ENCODE assay signal across 9 cellular contexts in genomic region chr14:93332032-93332852, GRCh38. TPM values are rescaled to one million over a fixed set of nuclear protein-coding genes. Genes with fewer than 3 reads are reported as not detected.
A peak's percentile ranks its signal among the peaks of the same experiment; 100 is the strongest.
DNase-seq lines count a peak whose midpoint lies in the region; ATAC-seq, FAIRE-seq and TF ChIP-seq lines count a peak whose summit lies in the region.
"Had no signal": no experiment of that assay in that cellular context is flagged by ENCODE, and none has a peak within 500 bp of the region (broad histone marks: within the 10 kb centered on the region; RNA-seq: fewer than 3 reads in every experiment).

No MANE protein-coding gene starts in this region.

- H3K9me1 ChIP-seq in keratinocyte (ENCODE audit: control insufficient read depth, extremely low read depth, insufficient read depth, low read length): no peaks in the 10 kb centered on the region

- H3K4me3 ChIP-seq in SK-N-SH (ENCODE audit: low read depth in 2 of 2, low read length in 1 of 2): peak overlapping the region; percentile 84 to 89
- H3K4me3 ChIP-seq in cardiac fibroblast (replicated peaks in 1 of 2; ENCODE audit: low read depth in 2 of 2, low read length in 2 of 2): peak overlapping the region; percentile 73
- H3K4me3 ChIP-seq in keratinocyte (ENCODE audit: control insufficient read depth in 2 of 3, extremely low read depth in 1 of 3, insufficient read depth in 2 of 3, low read depth in 1 of 3, low read length in 3 of 3): peak overlapping the region; percentile 81 to 95 (median 86)

- CTCF ChIA-PET in SK-N-SH (lab: Yijun Ruan, JAX): interaction anchor here (0.7 to 1.0 kb wide), 2 partner anchors 15 to 125 kb away, joined by 3 to 4 read pairs; partner anchors contain the start of genes GON7 and UBR7

- no peak for FAIRE-seq in keratinocyte (lab: Jason Lieb, UNC)
- FAIRE-seq: endometrium had no signal

- H3K4me2 ChIP-seq in SK-N-SH (peak overlapping the region; percentile 89), keratinocyte (ENCODE audit: control insufficient read depth, extremely low read depth, insufficient read depth, low read depth, low read length) (peak overlapping the region; percentile 78)

- ATAC-seq in GM19351 (IDR thresholded peaks at IDR 0.05; ENCODE audit: unreplicated experiment) (peak; percentile 61), HG03432 (IDR thresholded peaks at IDR 0.05; ENCODE audit: unreplicated experiment) (peak; percentile 69)

- H3K27me3 ChIP-seq in SK-N-SH (ENCODE audit: insufficient read depth) (no peaks in the 10 kb centered on the region), keratinocyte (ENCODE audit: control insufficient read depth, extremely low read depth, insufficient read depth, low read length) (no peaks in the 10 kb centered on the region)

- TF ChIP-seq RAD21 in SK-N-SH (IDR thresholded peaks at IDR 0.05; ENCODE audit: low read length): no peak

- POLR2A ChIA-PET in SK-N-SH (lab: Yijun Ruan, JAX): interaction anchor here (0.6 kb wide), 1 partner anchor 211 kb away, joined by 4 read pairs; no protein-coding TSS in a partner anchor

- dilution Hi-C loops in keratinocyte (cut with MboI; ENCODE audit: extremely low pct_ligation_motif_present, low sequenced_read_pairs): no loop called here

- WGBS in SK-N-SH (ENCODE audit: low lambda C conversion rate): 2% methylated on average over 14 of the region's 72 CpGs

- H2AFZ ChIP-seq in SK-N-SH (ENCODE audit: low read depth): peak overlapping the region; percentile 91; the same call in 1 of the 2 replicates
- peak overlapping the region; percentile 54 for H2AFZ ChIP-seq in keratinocyte (ENCODE audit: control insufficient read depth, low read length)

- DNase-seq in D341Med (ENCODE audit: low spot score) (peak; percentile 86), SK-N-SH (peak; percentile 85), cardiac fibroblast (ENCODE audit: low read depth in 2 of 2) (peak; percentile 36 to 55), keratinocyte (ENCODE audit: low read depth, low spot score) (no peak), SKM-1 treated with dmso at 0.1 percent for 144 hours (lab: John Stamatoyannopoulos, UW; ENCODE audit: unreplicated experiment) (no peak)
- peak; percentile 1 to 3 for DNase-seq in stimulated activated CD4-positive, alpha-beta T cell treated with anti-CD3 and anti-CD28 coated beads, Interleukin-15, amount 100 ng/mL, for 48 hours (ENCODE audit: low read depth in 2 of 2)

- no peaks in the 10 kb centered on the region for H3F3A ChIP-seq in SK-N-SH (replicated peaks; ENCODE audit: insufficient read depth)

- H3K4me1 ChIP-seq in SK-N-SH (ENCODE audit: control insufficient read depth in 1 of 2, insufficient read depth in 2 of 2, low read depth in 1 of 2, low read length in 1 of 2) (peaks cover 0 to 19% of the 10 kb centered on the region in 2 experiments; a peak in 3 of 4 replicates), keratinocyte (ENCODE audit: control insufficient read depth, extremely low read depth, insufficient read depth, low read length) (peaks cover 18% of the 10 kb centered on the region)

- H3K36me3 ChIP-seq in SK-N-SH (replicated peaks in 1 of 2; ENCODE audit: control insufficient read depth in 1 of 2, insufficient read depth in 2 of 2, low read length in 1 of 2): no peaks in the 10 kb centered on the region
- peaks cover 0 to 5% of the 10 kb centered on the region in 2 experiments for H3K36me3 ChIP-seq in keratinocyte (ENCODE audit: control insufficient read depth in 2 of 2, extremely low read depth in 1 of 2, insufficient read depth in 2 of 2, low read length in 2 of 2)

- H3K9ac ChIP-seq in SK-N-SH (peak overlapping the region; percentile 92), keratinocyte (ENCODE audit: control insufficient read depth, extremely low read depth, insufficient read depth, low read length) (peak overlapping the region; percentile 84)

- H3K27ac ChIP-seq in SK-N-SH (ENCODE audit: low read depth in 2 of 2, low read length in 1 of 2) (peak overlapping the region; percentile 89 to 90), keratinocyte (ENCODE audit: control insufficient read depth, insufficient read depth, low read length) (peak overlapping the region; percentile 78)

- H3K9me3 ChIP-seq in SK-N-SH (no peaks in the 10 kb centered on the region), keratinocyte (ENCODE audit: control insufficient read depth, low read depth, low read length) (no peaks in the 10 kb centered on the region)

- TF ChIP-seq EP300 in SK-N-SH (IDR thresholded peaks at IDR 0.05; ENCODE audit: borderline replicate concordance in 1 of 2, low read depth in 1 of 2, low read length in 1 of 2): no peak

- 0 out of 2 replicates have a peak, but pooled peaks have one; percentile 13 for TF ChIP-seq CTCF in SK-N-SH (IDR thresholded peaks at IDR 0.05)
- no peak for TF ChIP-seq CTCF in cardiac fibroblast (IDR thresholded peaks at IDR 0.05; ENCODE audit: low read depth, low read length)
- TF ChIP-seq CTCF in keratinocyte (optimal IDR thresholded peaks at IDR 0.05 in 1 of 3, IDR thresholded peaks at IDR 0.05 in 1 of 3, conservative IDR thresholded peaks at IDR 0.05 in 1 of 3; ENCODE audit: extremely low read depth in 1 of 3, insufficient read depth in 2 of 3, low read length in 3 of 3): no peak

- peaks cover 55% of the 10 kb centered on the region for H3K79me2 ChIP-seq in SK-N-SH (ENCODE audit: insufficient read depth)
- H3K79me2 ChIP-seq in keratinocyte (ENCODE audit: control insufficient read depth, insufficient read depth, low read length): peaks cover 60% of the 10 kb centered on the region

- H4K20me1 ChIP-seq in SK-N-SH (ENCODE audit: insufficient read depth): peaks cover 42% of the 10 kb centered on the region
- H4K20me1 ChIP-seq in keratinocyte (ENCODE audit: control insufficient read depth, extremely low read depth, insufficient read depth, low read length): no peaks in the 10 kb centered on the region

- H3K9me2 ChIP-seq in SK-N-SH: no peaks in the 10 kb centered on the region

TF ChIP-seq in SK-N-SH, 30 proteins besides CTCF, POLR2A, EP300 and RAD21:
- TF ChIP-seq MAX (IDR thresholded peaks at IDR 0.05; ENCODE audit: low read depth) (no peak), SIN3A (IDR thresholded peaks at IDR 0.05; ENCODE audit: borderline replicate concordance, low read depth, low read length) (no peak), POLR2AphosphoS5 (IDR thresholded peaks at IDR 0.05; ENCODE audit: low read depth, low read length) (peak; percentile 9; the same call in 1 of the 2 replicates)

RNA-seq across cellular contexts. Expression of gene BTBD7, which starts 0.6 kb away (rescaled TPM):
- polyA plus RNA-seq in SK-N-SH (2012; rRNA removed): 8.6 and 9.7 TPM in 2 replicates
- 8.5 and 8.7 TPM in 2 replicates for polyA plus RNA-seq in SK-N-SH (2012; cell fraction: cytosol; rRNA removed)
- 9.1 and 13.9 TPM in 2 replicates for polyA plus RNA-seq in SK-N-SH (2012; cell fraction: nucleus; rRNA removed)
- 23.2 to 35.1 TPM (median 25.1 TPM) in 3 replicates for polyA plus RNA-seq in keratinocyte
- 22.6 TPM for polyA plus RNA-seq in keratinocyte (2011; ENCODE audit: low read depth)
- 18.0 and 24.8 TPM in 2 replicates for polyA plus RNA-seq in keratinocyte (2011; cell fraction: cytosol; rRNA removed)
- 40.3 and 41.2 TPM in 2 replicates for polyA plus RNA-seq in keratinocyte (2011; cell fraction: nucleus; rRNA removed)
- 12.6 and 24.7 TPM in 2 replicates for polyA plus RNA-seq in keratinocyte (2012; ENCODE audit: low replicate concordance)
- polyA minus RNA-seq in keratinocyte: 46.3 to 48.7 TPM (median 48.6 TPM) in 3 replicates
- polyA minus RNA-seq in keratinocyte (2011; cell fraction: cytosol; rRNA and poly(A)+ RNA removed): 34.3 TPM
- 45.7 and 81.9 TPM in 2 replicates for polyA minus RNA-seq in keratinocyte (2011; cell fraction: nucleus; rRNA and poly(A)+ RNA removed)

RNA-seq across cellular contexts. Expression of gene COX8C, which starts 14.7 kb away (rescaled TPM):
- not detected in 2 replicates for polyA plus RNA-seq in SK-N-SH (2012; rRNA removed)
- polyA plus RNA-seq in SK-N-SH (2012; cell fraction: cytosol; rRNA removed): not detected in 2 replicates
- not detected in 2 replicates for polyA plus RNA-seq in SK-N-SH (2012; cell fraction: nucleus; rRNA removed)
- not detected in 3 replicates for polyA plus RNA-seq in keratinocyte
- polyA plus RNA-seq in keratinocyte (2011; ENCODE audit: low read depth): not detected
- polyA plus RNA-seq in keratinocyte (2011; cell fraction: cytosol; rRNA removed): not detected in 2 replicates
- not detected in 2 replicates for polyA plus RNA-seq in keratinocyte (2011; cell fraction: nucleus; rRNA removed)
- not detected in 2 replicates for polyA plus RNA-seq in keratinocyte (2012; ENCODE audit: low replicate concordance)
- not detected in 3 replicates for polyA minus RNA-seq in keratinocyte
- polyA minus RNA-seq in keratinocyte (2011; cell fraction: cytosol; rRNA and poly(A)+ RNA removed): not detected
- polyA minus RNA-seq in keratinocyte (2011; cell fraction: nucleus; rRNA and poly(A)+ RNA removed): not detected in 2 replicates

Comparison
In these comparisons a context has a peak if more than half of its experiments do, and no peak if none do; other contexts are left out.
1. DNase-seq: peak in D341Med (single experiment), SK-N-SH (single experiment), cardiac fibroblast (2 of 2) and stimulated activated CD4-positive, alpha-beta T cell treated with anti-CD3 and anti-CD28 coated beads, Interleukin-15, amount 100 ng/mL, for 48 hours (2 of 2); none in keratinocyte (single experiment) and SKM-1 treated with dmso at 0.1 percent for 144 hours (single experiment).
2. Peak in every context shown above with its lines, with median percentiles within 50 percentile points of each other: H3K4me3 ChIP-seq.